In the genomic region with DNA sequence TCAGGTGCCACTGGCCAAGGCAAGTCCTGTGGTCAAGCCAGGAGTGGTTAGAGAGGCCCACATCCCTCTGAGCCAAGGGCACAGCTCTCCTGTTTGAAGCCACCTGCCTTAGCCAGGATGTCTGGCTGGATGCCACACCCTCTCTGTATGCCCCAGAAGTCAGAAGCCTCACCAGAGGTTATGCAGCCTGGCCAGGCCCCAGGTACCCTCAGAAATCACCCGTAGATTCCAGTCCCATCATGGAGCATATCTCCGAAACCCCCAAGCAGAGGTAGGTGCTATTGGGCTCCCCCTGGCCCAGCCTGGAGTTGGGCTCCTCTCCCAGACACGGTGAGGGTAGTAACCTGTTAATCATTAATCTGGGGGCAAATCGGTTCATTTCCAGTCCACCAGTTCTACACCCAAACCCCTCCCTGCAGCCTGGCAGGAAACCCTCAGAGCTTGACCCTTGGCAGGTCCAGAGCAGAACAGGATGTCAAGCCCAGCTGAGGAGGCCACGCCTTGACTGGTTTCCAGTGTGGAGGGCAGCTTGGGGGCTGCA, we compare ENCODE assay signal across 27 cellular contexts.
DNase-seq lines count a peak whose midpoint lies in the region; ATAC-seq lines count a peak whose summit lies in the region.
"Had no signal": no experiment of that assay in that cellular context is flagged by ENCODE, and none has a peak within 500 bp of the region (broad histone marks: within the 10 kb centered on the region; RNA-seq: fewer than 3 reads in every experiment).

No MANE protein-coding gene starts in this region.

- ATAC-seq in GM19467 (IDR thresholded peaks at IDR 0.05; ENCODE audit: unreplicated experiment) (no peak), HG02759 (IDR thresholded peaks at IDR 0.05; ENCODE audit: unreplicated experiment) (no peak)
- ATAC-seq: GM12878; natural killer cell; stimulated activated effector memory CD8-positive, alpha-beta T cell treated with anti-CD3 and anti-CD28 coated beads, Interleukin-12 subunit alpha, Interleukin-12 subunit beta, amount 100 ng/mL, for 72 hours had no signal

- no peak overlapping the region for H3K4me3 Mint-ChIP-seq in activated T-cell treated with anti-CD3 and anti-CD28 coated beads, Interleukin-2, amount 50 U/mL, for 24 hours
- H3K4me3 Mint-ChIP-seq: natural killer cell; stimulated activated effector memory CD8-positive, alpha-beta T cell treated with anti-CD3 and anti-CD28 coated beads, Interleukin-12 subunit alpha, Interleukin-12 subunit beta, amount 100 ng/mL, for 72 hours had no signal

- H3K27ac Mint-ChIP-seq in activated T-cell treated with anti-CD3 and anti-CD28 coated beads, Interleukin-2, amount 50 U/mL, for 24 hours = no peak overlapping the region
- H3K27ac Mint-ChIP-seq: natural killer cell; stimulated activated effector memory CD8-positive, alpha-beta T cell treated with anti-CD3 and anti-CD28 coated beads, Interleukin-12 subunit alpha, Interleukin-12 subunit beta, amount 100 ng/mL, for 72 hours had no signal

- no peaks in the 10 kb centered on the region for H3K36me3 Mint-ChIP-seq in activated T-cell treated with anti-CD3 and anti-CD28 coated beads, Interleukin-2, amount 50 U/mL, for 24 hours (ENCODE audit: low read depth)
- H3K36me3 Mint-ChIP-seq: stimulated activated effector memory CD8-positive, alpha-beta T cell treated with anti-CD3 and anti-CD28 coated beads, Interleukin-12 subunit alpha, Interleukin-12 subunit beta, amount 100 ng/mL, for 72 hours had no signal

- DNase-seq in DMS53 (lab: John Stamatoyannopoulos, UW) (peak; percentile 74), NCI-H526 treated with DMSO at 0.1 percent for 48 hours (lab: John Stamatoyannopoulos, UW) (peak; percentile 18), kidney tubule cell (ENCODE audit: low spot score) (peak; percentile 69), renal cortical epithelial cell (ENCODE audit: low read depth) (peak; percentile 92)
- DNase-seq in activated T-cell treated with anti-CD3 and anti-CD28 coated beads, Interleukin-2, amount 50 U/mL, for 24 hours = no peak
- DNase-seq: activated CD4-positive, alpha-beta T cell treated with anti-CD3 and anti-CD28 coated beads, Interleukin-2, amount 50 U/mL, for 4 hours; activated CD4-positive, CD25-positive, alpha-beta regulatory T cell; activated naive CD4-positive, alpha-beta T cell treated with Interleukin-2 at 50 U/mL for 16 hours; brain microvascular endothelial cell; effector memory CD4-positive, alpha-beta T cell; EL; erythroblast; KG1; midbrain; natural killer cell; NCI-H1436 treated with DMSO at 0.1 percent for 48 hours; NCI-H2107; NCI-H82; OCI-M1; retina; stimulated activated CD4-positive, alpha-beta T cell treated with anti-CD3 and anti-CD28 coated beads, Interleukin-4, amount 100 ng/mL, for 24 hours; substantia nigra; upper lobe of left lung had no signal

- H3K4me1 Mint-ChIP-seq in activated T-cell treated with anti-CD3 and anti-CD28 coated beads, Interleukin-2, amount 50 U/mL, for 24 hours (ENCODE audit: low read depth) = no peaks in the 10 kb centered on the region
- H3K4me1 Mint-ChIP-seq: natural killer cell; stimulated activated effector memory CD8-positive, alpha-beta T cell treated with anti-CD3 and anti-CD28 coated beads, Interleukin-12 subunit alpha, Interleukin-12 subunit beta, amount 100 ng/mL, for 72 hours had no signal

- peaks cover 11% of the 10 kb centered on the region for H3K9me3 Mint-ChIP-seq in activated T-cell treated with anti-CD3 and anti-CD28 coated beads, Interleukin-2, amount 50 U/mL, for 24 hours

- H3K27me3 Mint-ChIP-seq in activated T-cell treated with anti-CD3 and anti-CD28 coated beads, Interleukin-2, amount 50 U/mL, for 24 hours = peaks cover 40% of the 10 kb centered on the region
